In the genomic region with DNA sequence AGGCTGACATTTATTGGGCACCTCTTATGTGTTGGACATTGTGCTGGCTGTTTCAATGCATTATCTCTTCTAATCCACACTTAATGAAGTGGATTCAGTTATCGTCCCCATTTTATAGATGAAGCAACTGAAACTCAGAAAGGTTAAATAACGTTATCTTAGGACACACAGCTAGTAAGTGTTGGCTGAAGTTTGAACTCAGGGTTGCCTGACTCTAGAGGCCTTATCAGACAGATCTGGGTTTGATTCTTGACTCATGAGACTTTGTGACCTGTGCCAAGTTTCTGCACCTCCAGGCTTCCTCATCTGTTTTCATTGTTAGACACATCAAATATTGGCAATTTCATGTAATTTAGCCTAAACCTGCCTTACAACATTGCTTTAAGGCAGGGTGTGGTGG, we compare ENCODE assay signal across 21 cellular contexts. TPM values are rescaled to one million over a fixed set of nuclear protein-coding genes. Genes with fewer than 3 reads are reported as not detected.
DNase-seq lines count a peak whose midpoint lies in the region; ATAC-seq, FAIRE-seq and TF ChIP-seq lines count a peak whose summit lies in the region.
"Had no signal": no experiment of that assay in that cellular context is flagged by ENCODE, and none has a peak within 500 bp of the region (broad histone marks: within the 10 kb centered on the region; RNA-seq: fewer than 3 reads in every experiment).

No MANE protein-coding gene starts in this region.

- CTCF ChIA-PET in HepG2 (lab: Yijun Ruan, JAX; ENCODE audit: low intra/inter-chr PET ratio, low total read pairs) = no interaction called here
- CTCF ChIA-PET in CD8-positive, alpha-beta memory T cell (lab: Charles Lee) = interaction anchor here (1.0 to 10.7 kb wide), 3 partner anchors 14 to 172 kb away, joined by 3 to 136 read pairs (median 4); no protein-coding TSS in a partner anchor

- H3K27me3 ChIP-seq in HepG2 (ENCODE audit: control insufficient read depth in 1 of 2, insufficient read depth in 2 of 2, low read length in 2 of 2) = no peaks in the 10 kb centered on the region
- no peaks in the 10 kb centered on the region for H3K27me3 ChIP-seq in right lobe of liver
- H3K27me3 ChIP-seq in lower lobe of right lung (ENCODE audit: low read depth) = no peaks in the 10 kb centered on the region
- H3K27me3 ChIP-seq in vagina = no peaks in the 10 kb centered on the region
- no peaks in the 10 kb centered on the region for H3K27me3 ChIP-seq in CD8-positive, alpha-beta memory T cell (ENCODE audit: insufficient read depth, low read length, poor library complexity, severe bottlenecking)

- no peaks in the 10 kb centered on the region for H3K36me3 Mint-ChIP-seq in brain
- no peaks in the 10 kb centered on the region for H3K36me3 Mint-ChIP-seq in CD8-positive, alpha-beta memory T cell
- no peaks in the 10 kb centered on the region for H3K36me3 Mint-ChIP-seq in T-helper 17 cell (ENCODE audit: low read depth)

- no TSS peak for BruUV-seq in HepG2 (replicated peaks; lab: Mats Ljungman, UMichigan)

- H3K36me3 ChIP-seq in HepG2 (replicated peaks in 1 of 2; ENCODE audit: control insufficient read depth in 1 of 2, insufficient read depth in 2 of 2, low read length in 2 of 2) = no peaks in the 10 kb centered on the region
- no peaks in the 10 kb centered on the region for H3K36me3 ChIP-seq in right lobe of liver
- no peaks in the 10 kb centered on the region for H3K36me3 ChIP-seq in lower lobe of right lung
- H3K36me3 ChIP-seq in vagina = no peaks in the 10 kb centered on the region
- H3K36me3 ChIP-seq in CD8-positive, alpha-beta memory T cell (ENCODE audit: insufficient read depth, low read length) = no peaks in the 10 kb centered on the region

- no peak for TF ChIP-seq RAD21 in HepG2 (CRISPR knock-in tag; IDR thresholded peaks at IDR 0.05)

- in situ Hi-C loops in HepG2 (cut with HindIII; ENCODE audit: extremely low pct_ligation_motif_present, low pct_unique_long_range_greater_than_20kb) = no loop called here

- H3K4me3 Mint-ChIP-seq in brain = no peak overlapping the region
- no peak overlapping the region for H3K4me3 Mint-ChIP-seq in CD8-positive, alpha-beta memory T cell
- H3K4me3 Mint-ChIP-seq in T-helper 17 cell = no peak overlapping the region

- TF ChIP-seq POLR2A in HepG2 (IDR thresholded peaks at IDR 0.05; ENCODE audit: insufficient read depth in 1 of 2, low read depth in 2 of 2, low read length in 2 of 2) (no peak), right lobe of liver (IDR thresholded peaks at IDR 0.05) (no peak), vagina (IDR thresholded peaks at IDR 0.05) (no peak)

- H3K27me3 Mint-ChIP-seq in brain (peaks cover 3% of the 10 kb centered on the region), T-helper 17 cell (no peaks in the 10 kb centered on the region)
- no peaks in the 10 kb centered on the region for H3K27me3 Mint-ChIP-seq in CD8-positive, alpha-beta memory T cell

- H3K4me1 ChIP-seq in HepG2 (ENCODE audit: insufficient read depth, low read length) (peaks cover 65% of the 10 kb centered on the region), right lobe of liver (peaks cover 0 to 66% (median 38%) of the 10 kb centered on the region in 4 donors), lower lobe of right lung (peaks cover 73% of the 10 kb centered on the region), vagina (peaks cover 62% of the 10 kb centered on the region)
- peaks cover 47% of the 10 kb centered on the region for H3K4me1 ChIP-seq in CD8-positive, alpha-beta memory T cell (ENCODE audit: insufficient read depth, low read length)

- POLR2A ChIA-PET in HepG2 (lab: Yijun Ruan, JAX) = interaction anchor here (8.8 kb wide), 1 partner anchor 19 kb away, joined by 85 read pairs; a partner anchor contains a TSS
- POLR2A ChIA-PET in CD8-positive, alpha-beta memory T cell (lab: Charles Lee) = no interaction called here

- no peaks in the 10 kb centered on the region for H3K79me2 ChIP-seq in HepG2 (ENCODE audit: insufficient read depth, low read length)

- no peaks in the 10 kb centered on the region for H3K9me3 ChIP-seq in HepG2 (ENCODE audit: low read length)
- no peaks in the 10 kb centered on the region for H3K9me3 ChIP-seq in right lobe of liver
- no peaks in the 10 kb centered on the region for H3K9me3 ChIP-seq in lower lobe of right lung
- H3K9me3 ChIP-seq in vagina = no peaks in the 10 kb centered on the region
- no peaks in the 10 kb centered on the region for H3K9me3 ChIP-seq in CD8-positive, alpha-beta memory T cell (ENCODE audit: low read length)
- H3K9me3 ChIP-seq in T-helper 17 cell (ENCODE audit: control insufficient read depth, low read length, poor library complexity, severe bottlenecking) = no peaks in the 10 kb centered on the region

- H3K27ac ChIP-seq in HepG2 (ENCODE audit: extremely low read length, insufficient read depth, low read length) (no peak overlapping the region), right lobe of liver (no peak overlapping the region), lower lobe of right lung (peak overlapping the region; percentile 94), vagina (peak overlapping the region; percentile 98)
- no peak overlapping the region for H3K27ac ChIP-seq in CD8-positive, alpha-beta memory T cell (ENCODE audit: low read depth, low read length)

- TF ChIP-seq EP300 in HepG2 (IDR thresholded peaks at IDR 0.05; ENCODE audit: low read depth in 2 of 2, low read length in 2 of 2) = no peak
- TF ChIP-seq EP300 in HepG2 (CRISPR knock-in tag; IDR thresholded peaks at IDR 0.05; ENCODE audit: borderline replicate concordance) = no peak

- H3K4me1 Mint-ChIP-seq in brain (peaks cover 72% of the 10 kb centered on the region), T-helper 17 cell (peaks cover 17% of the 10 kb centered on the region)
- H3K4me1 Mint-ChIP-seq in CD8-positive, alpha-beta memory T cell = peaks cover 27 to 50% (median 40%) of the 10 kb centered on the region in 3 donors

- FAIRE-seq in HepG2 (lab: Jason Lieb, UNC) = no peak
- FAIRE-seq: TTC549 had no signal

- peaks cover 0 to 7% (median 0%) of the 10 kb centered on the region in 5 experiments for H3K9me3 Mint-ChIP-seq in brain
- no peaks in the 10 kb centered on the region for H3K9me3 Mint-ChIP-seq in CD8-positive, alpha-beta memory T cell

- DNase-seq in HepG2 (ENCODE audit: low spot score) (no peak), right lobe of liver (no peak), lower lobe of right lung (no peak), vagina (ENCODE audit: extremely low spot score in 2 of 2) (no peak), T-helper 17 cell (no peak)
- no peak for DNase-seq in CD8-positive, alpha-beta memory T cell
- DNase-seq: activated CD4-positive, alpha-beta T cell treated with anti-CD3 and anti-CD28 coated beads, Interleukin-2, amount 50 U/mL, for 4 hours; activated naive CD4-positive, alpha-beta T cell; anterior cingulate cortex; DMS79 treated with DMSO at 0.1 percent for 48 hours; effector CD8-positive, alpha-beta T cell; hypothalamus; kidney glomerular epithelial cell; NCI-H1092 treated with DMSO at 0.1 percent for 48 hours; NCI-H2107; NCI-H526 treated with DMSO at 0.1 percent for 48 hours; stimulated activated naive CD8-positive, alpha-beta T cell treated with anti-CD3 and anti-CD28 coated beads, Interleukin-15, Interleukin-2, amounts not matched to agents 100 U/mL and 50 U/mL, for 24 hours had no signal

- no peak overlapping the region for H3K9ac ChIP-seq in HepG2 (ENCODE audit: insufficient read depth, low read depth, low read length)

- H2AFZ ChIP-seq in HepG2 (ENCODE audit: low read length) = no peak overlapping the region

- 5% methylated on average over 2 of the region's 2 CpGs for WGBS in HepG2 (ENCODE audit: low lambda C conversion rate)
- WGBS in right lobe of liver (ENCODE audit: insufficient coverage, low coverage, low lambda C conversion rate, missing lambda C conversion rate) = 30% methylated on average over 2 of the region's 2 CpGs

- TF ChIP-seq CTCF in HepG2 (CRISPR knock-in tag; IDR thresholded peaks at IDR 0.05) = no peak
- no peak for TF ChIP-seq CTCF in right lobe of liver (IDR thresholded peaks at IDR 0.05)
- no peak for TF ChIP-seq CTCF in brain (conservative IDR thresholded peaks at IDR 0.05)
- no peak for TF ChIP-seq CTCF in lower lobe of right lung (IDR thresholded peaks at IDR 0.05)
- no peak for TF ChIP-seq CTCF in vagina (IDR thresholded peaks at IDR 0.05)

- intact Hi-C loops in HepG2 (cut with micrococcal nuclease; ENCODE audit: unreplicated experiment) = no loop called here
- intact Hi-C loops in right lobe of liver (cut with DNase I) = no loop called here
- intact Hi-C loops in lower lobe of right lung (cut with DNase I) = no loop called here
- intact Hi-C loops in vagina (cut with DNase I) = no loop called here

- H3K4me2 ChIP-seq in HepG2 (ENCODE audit: low read depth, low read length) = peak overlapping the region; percentile 15; the same call in 1 of the 2 replicates

- H3K4me3 ChIP-seq in HepG2 (replicated peaks in 1 of 3; ENCODE audit: insufficient read depth in 1 of 3, low read depth in 2 of 3, low read length in 3 of 3) (no peak overlapping the region), right lobe of liver (no peak overlapping the region), lower lobe of right lung (no peak overlapping the region), vagina (no peak overlapping the region)
- H3K4me3 ChIP-seq in CD8-positive, alpha-beta memory T cell (ENCODE audit: low read length) = no peak overlapping the region

- ATAC-seq in HepG2 (no peak), right lobe of liver (no peak), lower lobe of right lung (no peak), HG03175 (IDR thresholded peaks at IDR 0.05; ENCODE audit: unreplicated experiment) (no peak), T-helper 17 cell (no peak)
- ATAC-seq: sciatic nerve; stimulated activated naive CD8-positive, alpha-beta T cell treated with anti-CD3 and anti-CD28 coated beads, Interleukin-15, Interleukin-2, amounts not matched to agents 100 U/mL and 50 U/mL, for 24 hours had no signal

- H4K20me1 ChIP-seq in HepG2 (ENCODE audit: insufficient read depth, low read length) = no peaks in the 10 kb centered on the region

- peak overlapping the region; percentile 18 to 100 (median 74) for H3K27ac Mint-ChIP-seq in brain
- no peak overlapping the region for H3K27ac Mint-ChIP-seq in CD8-positive, alpha-beta memory T cell
- H3K27ac Mint-ChIP-seq in T-helper 17 cell = no peak overlapping the region

RNA-seq across cellular contexts. Expression of a gene that starts 18.2 kb away (rescaled TPM):
- 6.2 and 8.4 TPM in 2 replicates for total RNA-seq in HepG2 (2016; rRNA removed; fragmentation: Illumina TruSeq; extraction: Trizol)
- 0.88 and 1.1 TPM in 2 replicates for total RNA-seq in HepG2 (2016; cell fraction: cytosol; rRNA removed; fragmentation: Illumina TruSeq; extraction: Trizol; ENCODE audit: low read depth)
- total RNA-seq in HepG2 (2016; cell fraction: insoluble cytoplasmic fraction; rRNA removed; fragmentation: Illumina TruSeq; extraction: Trizol) = 6.2 and 7.9 TPM in 2 replicates
- total RNA-seq in HepG2 (2016; cell fraction: membrane; rRNA removed; fragmentation: Illumina TruSeq; extraction: Trizol) = 3.5 and 4.3 TPM in 2 replicates
- 5.8 and 6.6 TPM in 2 replicates for total RNA-seq in HepG2 (2016; cell fraction: nucleus; rRNA removed; fragmentation: Illumina TruSeq; extraction: Trizol)
- polyA plus RNA-seq in HepG2 (2011; rRNA removed) = 6.6 and 7.8 TPM in 2 replicates
- polyA plus RNA-seq in HepG2 (2011; cell fraction: cytosol; rRNA removed) = 6.1 and 8.5 TPM in 2 replicates
- 9.9 and 12.0 TPM in 2 replicates for polyA plus RNA-seq in HepG2 (2011; cell fraction: nucleus; rRNA removed)
- polyA plus RNA-seq in HepG2 (2012) = 13.5 and 21.1 TPM in 2 replicates
- 0.57 and 0.58 TPM in 2 replicates for polyA plus RNA-seq in HepG2 (2016; cell fraction: cytosol; fragmentation: Illumina TruSeq; extraction: Trizol; ENCODE audit: low read depth)
- 8.8 and 10.6 TPM in 2 replicates for polyA plus RNA-seq in HepG2 (2016; cell fraction: insoluble cytoplasmic fraction; fragmentation: Illumina TruSeq; extraction: Trizol; ENCODE audit: low read depth)
- polyA plus RNA-seq in HepG2 (2016; cell fraction: membrane; fragmentation: Illumina TruSeq; extraction: Trizol; ENCODE audit: low read depth) = 2.4 and 2.6 TPM in 2 replicates
- 9.6 and 10.7 TPM in 2 replicates for polyA plus RNA-seq in HepG2 (2016; cell fraction: nucleus; fragmentation: Illumina TruSeq; extraction: Trizol; ENCODE audit: insufficient read depth, low read depth)
- 5.2 and 20.2 TPM in 2 replicates for polyA minus RNA-seq in HepG2 (2011; rRNA and poly(A)+ RNA removed; ENCODE audit: low replicate concordance)
- 14.8 and 18.3 TPM in 2 replicates for polyA minus RNA-seq in HepG2 (2011; cell fraction: cytosol; rRNA and poly(A)+ RNA removed)
- 5.8 and 8.6 TPM in 2 replicates for polyA minus RNA-seq in HepG2 (2011; cell fraction: nucleus; rRNA and poly(A)+ RNA removed)
- total RNA-seq in right lobe of liver = 10 to 100 TPM; 11.7 to 18.1 (median 13.7) TPM
- polyA plus RNA-seq in brain (ENCODE audit: insufficient read depth, low read depth, low replicate concordance) = 49.8 TPM
- 44.3 TPM for total RNA-seq in lower lobe of right lung
- total RNA-seq in vagina = 51.1 TPM
- 10 to 100 TPM; 25.6 to 27.2 TPM for total RNA-seq in CD8-positive, alpha-beta memory T cell
- polyA plus RNA-seq in CD8-positive, alpha-beta memory T cell = 3.7 TPM
- total RNA-seq in T-helper 17 cell = 10 to 100 TPM; 41.9 to 51.7 TPM

RNA-seq across cellular contexts. Expression of a gene that starts 51.4 kb away (rescaled TPM):
- 13.9 and 18.4 TPM in 2 replicates for total RNA-seq in HepG2 (2016; rRNA removed; fragmentation: Illumina TruSeq; extraction: Trizol)
- 1.6 and 1.7 TPM in 2 replicates for total RNA-seq in HepG2 (2016; cell fraction: cytosol; rRNA removed; fragmentation: Illumina TruSeq; extraction: Trizol; ENCODE audit: low read depth)
- 12.8 and 18.2 TPM in 2 replicates for total RNA-seq in HepG2 (2016; cell fraction: insoluble cytoplasmic fraction; rRNA removed; fragmentation: Illumina TruSeq; extraction: Trizol)
- 9.4 and 10.0 TPM in 2 replicates for total RNA-seq in HepG2 (2016; cell fraction: membrane; rRNA removed; fragmentation: Illumina TruSeq; extraction: Trizol)
- 8.0 and 10.3 TPM in 2 replicates for total RNA-seq in HepG2 (2016; cell fraction: nucleus; rRNA removed; fragmentation: Illumina TruSeq; extraction: Trizol)
- 6.0 and 7.6 TPM in 2 replicates for polyA plus RNA-seq in HepG2 (2011; rRNA removed)
- 4.8 and 5.6 TPM in 2 replicates for polyA plus RNA-seq in HepG2 (2011; cell fraction: cytosol; rRNA removed)
- polyA plus RNA-seq in HepG2 (2011; cell fraction: nucleus; rRNA removed) = 3.6 and 4.9 TPM in 2 replicates
- 4.0 and 4.3 TPM in 2 replicates for polyA plus RNA-seq in HepG2 (2012)
- polyA plus RNA-seq in HepG2 (2016; cell fraction: cytosol; fragmentation: Illumina TruSeq; extraction: Trizol; ENCODE audit: low read depth) = 0.84 and 0.93 TPM in 2 replicates
- polyA plus RNA-seq in HepG2 (2016; cell fraction: insoluble cytoplasmic fraction; fragmentation: Illumina TruSeq; extraction: Trizol; ENCODE audit: low read depth) = 12.4 and 12.8 TPM in 2 replicates
- polyA plus RNA-seq in HepG2 (2016; cell fraction: membrane; fragmentation: Illumina TruSeq; extraction: Trizol; ENCODE audit: low read depth) = 3.3 and 4.4 TPM in 2 replicates
- polyA plus RNA-seq in HepG2 (2016; cell fraction: nucleus; fragmentation: Illumina TruSeq; extraction: Trizol; ENCODE audit: insufficient read depth, low read depth) = 10.3 and 11.4 TPM in 2 replicates
- polyA minus RNA-seq in HepG2 (2011; rRNA and poly(A)+ RNA removed; ENCODE audit: low replicate concordance) = 11.9 and 19.0 TPM in 2 replicates
- polyA minus RNA-seq in HepG2 (2011; cell fraction: cytosol; rRNA and poly(A)+ RNA removed) = 6.0 and 6.7 TPM in 2 replicates
- polyA minus RNA-seq in HepG2 (2011; cell fraction: nucleus; rRNA and poly(A)+ RNA removed) = 5.9 and 7.2 TPM in 2 replicates
- 10 to 100 TPM; 10.4 to 18.7 (median 12.7) TPM for total RNA-seq in right lobe of liver
- 18.4 TPM for polyA plus RNA-seq in brain (ENCODE audit: insufficient read depth, low read depth, low replicate concordance)
- 28.4 TPM for total RNA-seq in lower lobe of right lung
- 43.2 TPM for total RNA-seq in vagina
- total RNA-seq in CD8-positive, alpha-beta memory T cell = 10 to 100 TPM; 10.5 to 12.7 TPM
- polyA plus RNA-seq in CD8-positive, alpha-beta memory T cell = 6.2 TPM
- 10 to 100 TPM; 11.2 to 13.4 TPM for total RNA-seq in T-helper 17 cell

Comparison
In these comparisons a context has a peak if more than half of its experiments do, and no peak if none do; other contexts are left out.
1. H3K27ac ChIP-seq: peak in lower lobe of right lung (single experiment) and vagina (single experiment); none in HepG2 (single experiment), right lobe of liver (0 of 3) and CD8-positive, alpha-beta memory T cell (single experiment).
2. H3K27ac Mint-ChIP-seq: peak in brain (5 of 5); none in CD8-positive, alpha-beta memory T cell (0 of 8) and T-helper 17 cell (single experiment).